In the genomic region with DNA sequence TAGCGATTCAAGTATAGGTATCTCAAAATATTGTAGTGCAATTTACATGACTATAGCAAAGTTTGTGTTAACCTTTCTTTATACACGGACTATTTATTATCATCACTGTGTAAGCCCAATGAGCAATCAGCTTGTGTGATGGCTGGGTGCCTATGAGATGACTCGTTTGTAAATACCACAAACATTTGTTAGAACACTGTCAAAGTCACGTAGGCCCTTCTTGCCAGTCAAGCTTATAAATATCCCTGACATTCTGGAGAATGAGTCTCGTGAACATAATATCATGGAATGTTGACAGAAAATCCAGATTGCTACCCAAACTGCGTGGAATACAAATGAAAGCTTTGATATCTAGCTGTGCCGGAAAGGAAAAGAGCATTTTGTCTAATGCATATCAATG, we compare ENCODE assay signal across 23 cellular contexts.
DNase-seq lines count a peak whose midpoint lies in the region; ATAC-seq, FAIRE-seq and TF ChIP-seq lines count a peak whose summit lies in the region.
"Had no signal": no experiment of that assay in that cellular context is flagged by ENCODE, and none has a peak within 500 bp of the region (broad histone marks: within the 10 kb centered on the region; RNA-seq: fewer than 3 reads in every experiment).

No MANE protein-coding gene starts in this region.

- DNase-seq in HTR-8/SVneo (ENCODE audit: insufficient read length, low spot score) (peak; percentile 47), T1000 (lab: John Stamatoyannopoulos, UW) (peak; percentile 27), fibroblast of villous mesenchyme (ENCODE audit: low read depth) (peak; percentile 5), skeletal muscle cell (ENCODE audit: low read depth) (peak; percentile 32), SKM-1 (lab: John Stamatoyannopoulos, UW; ENCODE audit: unreplicated experiment) (no peak), LoVo (ENCODE audit: low spot score) (no peak)
- DNase-seq: activated CD4-positive, alpha-beta T cell treated with anti-CD3 and anti-CD28 coated beads, Interleukin-2, amount 50 U/mL, for 48 hours; activated CD8-positive, alpha-beta memory T cell treated with anti-CD3 and anti-CD28 coated beads, Interleukin-2, amount 50 U/mL, for 48 hours; activated naive CD8-positive, alpha-beta T cell treated with anti-CD3 and anti-CD28 coated beads for 36 hours; DMS 273 treated with DMSO at 0.1 percent for 48 hours; effector memory CD4-positive, alpha-beta T cell; heart left ventricle; left lung; NCI-H1694 treated with DMSO at 0.1 percent for 48 hours; NCI-H748 treated with DMSO at 0.1 percent for 48 hours; OCI-M1; sigmoid colon; T-helper 17 cell; WERI-Rb-1 had no signal

- no peak overlapping the region for H3K4me3 ChIP-seq in fibroblast of villous mesenchyme (ENCODE audit: low read depth, low read length)
- no peak overlapping the region for H3K4me3 ChIP-seq in skeletal muscle cell (ENCODE audit: low read depth, low read length)
- H3K4me3 ChIP-seq: heart left ventricle, left lung, sigmoid colon had no signal

- peak; percentile 46 for FAIRE-seq in HTR-8/SVneo (lab: Jason Lieb, UNC)
- FAIRE-seq: colon, H54 had no signal

- ATAC-seq in GM19035 (IDR thresholded peaks at IDR 0.05; ENCODE audit: unreplicated experiment) (no peak), GM18520 (IDR thresholded peaks at IDR 0.05; ENCODE audit: unreplicated experiment) (no peak)
- ATAC-seq: heart left ventricle, left lung, T-helper 17 cell had no signal

- no peak for TF ChIP-seq CTCF in fibroblast of villous mesenchyme (IDR thresholded peaks at IDR 0.05; ENCODE audit: insufficient read depth, low read depth, low read length)

Comparison
In these comparisons a context has a peak if more than half of its experiments do, and no peak if none do; other contexts are left out.
1. DNase-seq: peak in HTR-8/SVneo (single experiment), T1000 (single experiment), fibroblast of villous mesenchyme (single experiment) and skeletal muscle cell (single experiment); none in SKM-1 (single experiment) and LoVo (single experiment).